ENCODE assay signal across 10 cellular contexts in the genomic region with DNA sequence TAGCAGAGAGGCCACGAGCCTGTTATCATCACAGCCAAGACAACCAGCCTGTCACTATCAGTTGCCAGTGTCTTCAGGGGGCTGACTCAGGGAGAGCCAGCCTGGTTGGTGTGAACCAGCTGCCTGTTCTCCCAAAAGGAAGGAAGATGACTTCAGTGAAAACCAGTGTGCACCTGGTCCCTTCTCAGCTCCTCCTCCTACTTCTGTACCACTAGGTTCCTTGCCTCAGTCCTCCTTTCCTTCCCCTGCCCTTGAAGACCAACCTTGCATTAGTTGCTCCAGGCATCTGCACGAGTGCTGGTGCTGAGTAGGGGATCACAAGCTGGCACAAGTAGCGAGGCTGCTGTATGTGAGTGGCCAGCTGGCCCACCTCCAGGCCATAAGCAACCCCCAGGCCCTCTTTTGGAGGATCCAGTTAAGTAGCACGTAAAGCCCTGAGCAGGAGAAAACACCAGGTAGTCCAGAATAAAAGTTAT. TPM values are rescaled to one million over a fixed set of nuclear protein-coding genes. Genes with fewer than 3 reads are reported as not detected.
DNase-seq lines count a peak whose midpoint lies in the region; ATAC-seq, FAIRE-seq and TF ChIP-seq lines count a peak whose summit lies in the region.
"Had no signal": no experiment of that assay in that cellular context is flagged by ENCODE, and none has a peak within 500 bp of the region (broad histone marks: within the 10 kb centered on the region; RNA-seq: fewer than 3 reads in every experiment).

No MANE protein-coding gene starts in this region.

- ATAC-seq in HepG2, result peak; percentile 13
- no peak for ATAC-seq in right lobe of liver
- ATAC-seq in HG03159 (IDR thresholded peaks at IDR 0.05; ENCODE audit: unreplicated experiment), result peak; percentile 19
- ATAC-seq in HG03432 (IDR thresholded peaks at IDR 0.05; ENCODE audit: unreplicated experiment), result no peak
- ATAC-seq: CD8-positive, alpha-beta T cell had no signal

- in situ Hi-C loops in HepG2 (cut with HindIII; ENCODE audit: extremely low pct_ligation_motif_present, low pct_unique_long_range_greater_than_20kb), result no loop called here

- TF ChIP-seq POLR2A in HepG2 (IDR thresholded peaks at IDR 0.05; ENCODE audit: insufficient read depth in 1 of 2, low read depth in 2 of 2, low read length in 2 of 2) (peak in 1 of 2 experiments; percentile 23; a peak in 2 of 4 replicates), right lobe of liver (IDR thresholded peaks at IDR 0.05) (no peak), breast epithelium (IDR thresholded peaks at IDR 0.05) (no peak)

- no peaks in the 10 kb centered on the region for H3K79me2 ChIP-seq in HepG2 (ENCODE audit: insufficient read depth, low read length)

- CTCF ChIA-PET in HepG2 (lab: Yijun Ruan, JAX; ENCODE audit: low intra/inter-chr PET ratio, low total read pairs), result interaction anchor here (1.5 to 1.9 kb wide), 2 partner anchors 9 to 63 kb away, joined by 6 read pairs; a partner anchor contains a TSS

- no peak for FAIRE-seq in HepG2 (lab: Jason Lieb, UNC)
- FAIRE-seq: endothelial cell of umbilical vein had no signal

- intact Hi-C loops in HepG2 (cut with micrococcal nuclease; ENCODE audit: unreplicated experiment), result loop anchor here (1.0 to 5.0 kb wide), 3 partner anchors 39 to 64 kb away; a partner anchor contains a TSS
- intact Hi-C loops in right lobe of liver (cut with DNase I), result loop anchor here (10.0 kb wide), 1 partner anchor 67 kb away; a partner anchor contains a TSS
- intact Hi-C loops in breast epithelium (cut with DNase I; ENCODE audit: low total_unique reads), result loop anchor here (2.0 kb wide), 1 partner anchor 59 kb away; a partner anchor contains a TSS

- no peak overlapping the region for H2AFZ ChIP-seq in HepG2 (ENCODE audit: low read length)

- H3K4me2 ChIP-seq in HepG2 (ENCODE audit: low read depth, low read length), result no peak overlapping the region

- no peak for TF ChIP-seq CTCF in HepG2 (CRISPR knock-in tag; IDR thresholded peaks at IDR 0.05)
- TF ChIP-seq CTCF in right lobe of liver (IDR thresholded peaks at IDR 0.05), result no peak
- TF ChIP-seq CTCF in breast epithelium (IDR thresholded peaks at IDR 0.05), result no peak

- no peak for DNase-seq in HepG2 (ENCODE audit: low spot score)
- DNase-seq in right lobe of liver, result no peak
- DNase-seq in breast epithelium (ENCODE audit: low spot score in 2 of 2), result no peak
- DNase-seq in OCI-M2 (lab: John Stamatoyannopoulos, UW; ENCODE audit: unreplicated experiment), result no peak
- DNase-seq in NCI-H1417 treated with DMSO at 0.1 percent for 48 hours (lab: John Stamatoyannopoulos, UW), result no peak
- no peak for DNase-seq in MV-4-11 (lab: John Stamatoyannopoulos, UW)
- DNase-seq: CD8-positive, alpha-beta T cell had no signal

- WGBS in HepG2 (ENCODE audit: low lambda C conversion rate), result 85% methylated on average over 4 of the region's 4 CpGs
- WGBS in right lobe of liver (ENCODE audit: insufficient coverage, low coverage, low lambda C conversion rate, missing lambda C conversion rate), result 75% methylated on average over 1 of the region's 4 CpGs

- POLR2A ChIA-PET in HepG2 (lab: Yijun Ruan, JAX), result interaction anchor here (1.0 to 4.6 kb wide), 10 partner anchors 9 to 162 kb away, joined by 3 to 50 read pairs (median 7); a partner anchor contains a TSS

- TF ChIP-seq EP300 in HepG2 (IDR thresholded peaks at IDR 0.05; ENCODE audit: low read depth in 2 of 2, low read length in 2 of 2) (no peak), HepG2 (CRISPR knock-in tag; IDR thresholded peaks at IDR 0.05; ENCODE audit: borderline replicate concordance) (no peak)

- H3K4me1 ChIP-seq in HepG2 (ENCODE audit: insufficient read depth, low read length) (peaks cover 35% of the 10 kb centered on the region), right lobe of liver (peaks cover 0 to 9% (median 0%) of the 10 kb centered on the region in 4 donors), breast epithelium (no peaks in the 10 kb centered on the region)

- no peaks in the 10 kb centered on the region for H4K20me1 ChIP-seq in HepG2 (ENCODE audit: insufficient read depth, low read length)

- H3K27ac ChIP-seq in HepG2 (ENCODE audit: extremely low read length, insufficient read depth, low read length) (no peak overlapping the region), right lobe of liver (no peak overlapping the region), breast epithelium (peak overlapping the region; percentile 5 to 52)

- no TSS peak for BruUV-seq in HepG2 (replicated peaks; lab: Mats Ljungman, UMichigan)

- no peak overlapping the region for H3K9ac ChIP-seq in HepG2 (ENCODE audit: insufficient read depth, low read depth, low read length)

- H3K27me3 ChIP-seq in HepG2 (ENCODE audit: control insufficient read depth in 1 of 2, insufficient read depth in 2 of 2, low read length in 2 of 2), result no peaks in the 10 kb centered on the region
- no peaks in the 10 kb centered on the region for H3K27me3 ChIP-seq in right lobe of liver
- H3K27me3 ChIP-seq in breast epithelium, result no peaks in the 10 kb centered on the region

- TF ChIP-seq RAD21 in HepG2 (CRISPR knock-in tag; IDR thresholded peaks at IDR 0.05), result no peak

- H3K4me3 ChIP-seq in HepG2 (replicated peaks in 1 of 3; ENCODE audit: insufficient read depth in 1 of 3, low read depth in 2 of 3, low read length in 3 of 3) (no peak overlapping the region), right lobe of liver (no peak overlapping the region), breast epithelium (no peak overlapping the region)

- H3K36me3 ChIP-seq in HepG2 (replicated peaks in 1 of 2; ENCODE audit: control insufficient read depth in 1 of 2, insufficient read depth in 2 of 2, low read length in 2 of 2) (peaks cover 17 to 24% of the 10 kb centered on the region in 2 experiments), right lobe of liver (peaks cover 0 to 20% (median 10%) of the 10 kb centered on the region in 4 donors), breast epithelium (no peaks in the 10 kb centered on the region)

- H3K9me3 ChIP-seq in HepG2 (ENCODE audit: low read length) (no peaks in the 10 kb centered on the region), right lobe of liver (no peaks in the 10 kb centered on the region), breast epithelium (no peaks in the 10 kb centered on the region)

RNA-seq across cellular contexts. Expression of a gene that starts 8.5 kb away (rescaled TPM):
- 137 TPM in 2 replicates for total RNA-seq in HepG2 (2016; rRNA removed; fragmentation: Illumina TruSeq; extraction: Trizol)
- total RNA-seq in HepG2 (2016; cell fraction: cytosol; rRNA removed; fragmentation: Illumina TruSeq; extraction: Trizol; ENCODE audit: low read depth), result 65.3 and 68.5 TPM in 2 replicates
- total RNA-seq in HepG2 (2016; cell fraction: insoluble cytoplasmic fraction; rRNA removed; fragmentation: Illumina TruSeq; extraction: Trizol), result 118 and 133 TPM in 2 replicates
- total RNA-seq in HepG2 (2016; cell fraction: membrane; rRNA removed; fragmentation: Illumina TruSeq; extraction: Trizol), result 83.5 and 99.6 TPM in 2 replicates
- total RNA-seq in HepG2 (2016; cell fraction: nucleus; rRNA removed; fragmentation: Illumina TruSeq; extraction: Trizol), result 65.3 and 71.5 TPM in 2 replicates
- polyA plus RNA-seq in HepG2 (2011; rRNA removed), result 74.1 and 89.3 TPM in 2 replicates
- polyA plus RNA-seq in HepG2 (2011; cell fraction: cytosol; rRNA removed), result 114 and 152 TPM in 2 replicates
- 206 and 230 TPM in 2 replicates for polyA plus RNA-seq in HepG2 (2011; cell fraction: nucleus; rRNA removed)
- polyA plus RNA-seq in HepG2 (2012), result 163 and 164 TPM in 2 replicates
- polyA plus RNA-seq in HepG2 (2016; cell fraction: cytosol; fragmentation: Illumina TruSeq; extraction: Trizol; ENCODE audit: low read depth), result 70.4 and 79.1 TPM in 2 replicates
- polyA plus RNA-seq in HepG2 (2016; cell fraction: insoluble cytoplasmic fraction; fragmentation: Illumina TruSeq; extraction: Trizol; ENCODE audit: low read depth), result 164 and 224 TPM in 2 replicates
- 82.1 and 83.3 TPM in 2 replicates for polyA plus RNA-seq in HepG2 (2016; cell fraction: membrane; fragmentation: Illumina TruSeq; extraction: Trizol; ENCODE audit: low read depth)
- 151 and 152 TPM in 2 replicates for polyA plus RNA-seq in HepG2 (2016; cell fraction: nucleus; fragmentation: Illumina TruSeq; extraction: Trizol; ENCODE audit: insufficient read depth, low read depth)
- 163 and 181 TPM in 2 replicates for polyA minus RNA-seq in HepG2 (2011; rRNA and poly(A)+ RNA removed; ENCODE audit: low replicate concordance)
- polyA minus RNA-seq in HepG2 (2011; cell fraction: cytosol; rRNA and poly(A)+ RNA removed), result 63.3 and 66.4 TPM in 2 replicates
- polyA minus RNA-seq in HepG2 (2011; cell fraction: nucleus; rRNA and poly(A)+ RNA removed), result 45.7 and 49.9 TPM in 2 replicates
- 10 to 100 TPM; 17.9 to 44.5 (median 22.0) TPM for total RNA-seq in right lobe of liver
- 10 to 100 TPM; 20.5 to 34.4 (median 22.8) TPM for total RNA-seq in breast epithelium

RNA-seq across cellular contexts. Expression of a gene that starts 8.8 kb away (rescaled TPM):
- total RNA-seq in HepG2 (2016; rRNA removed; fragmentation: Illumina TruSeq; extraction: Trizol) (38.2 and 55.8 TPM in 2 replicates), right lobe of liver (10 to 100 TPM; 31.0 to 49.4 (median 43.2) TPM), breast epithelium (10 to 100 TPM; 58.7 to 85.8 (median 62.4) TPM)
- total RNA-seq in HepG2 (2016; cell fraction: cytosol; rRNA removed; fragmentation: Illumina TruSeq; extraction: Trizol; ENCODE audit: low read depth), result 8.4 and 9.6 TPM in 2 replicates
- 35.0 and 57.3 TPM in 2 replicates for total RNA-seq in HepG2 (2016; cell fraction: insoluble cytoplasmic fraction; rRNA removed; fragmentation: Illumina TruSeq; extraction: Trizol)
- 32.3 and 32.6 TPM in 2 replicates for total RNA-seq in HepG2 (2016; cell fraction: membrane; rRNA removed; fragmentation: Illumina TruSeq; extraction: Trizol)
- 40.1 and 44.2 TPM in 2 replicates for total RNA-seq in HepG2 (2016; cell fraction: nucleus; rRNA removed; fragmentation: Illumina TruSeq; extraction: Trizol)
- polyA plus RNA-seq in HepG2 (2011; rRNA removed), result 47.0 and 50.4 TPM in 2 replicates
- polyA plus RNA-seq in HepG2 (2011; cell fraction: cytosol; rRNA removed), result 41.2 and 45.8 TPM in 2 replicates
- polyA plus RNA-seq in HepG2 (2011; cell fraction: nucleus; rRNA removed), result 28.7 and 40.6 TPM in 2 replicates
- polyA plus RNA-seq in HepG2 (2012), result 19.7 and 20.8 TPM in 2 replicates
- polyA plus RNA-seq in HepG2 (2016; cell fraction: cytosol; fragmentation: Illumina TruSeq; extraction: Trizol; ENCODE audit: low read depth), result 3.6 and 3.7 TPM in 2 replicates
- 14.8 and 17.5 TPM in 2 replicates for polyA plus RNA-seq in HepG2 (2016; cell fraction: insoluble cytoplasmic fraction; fragmentation: Illumina TruSeq; extraction: Trizol; ENCODE audit: low read depth)
- 11.7 and 11.9 TPM in 2 replicates for polyA plus RNA-seq in HepG2 (2016; cell fraction: membrane; fragmentation: Illumina TruSeq; extraction: Trizol; ENCODE audit: low read depth)
- 44.8 and 45.2 TPM in 2 replicates for polyA plus RNA-seq in HepG2 (2016; cell fraction: nucleus; fragmentation: Illumina TruSeq; extraction: Trizol; ENCODE audit: insufficient read depth, low read depth)
- polyA minus RNA-seq in HepG2 (2011; rRNA and poly(A)+ RNA removed; ENCODE audit: low replicate concordance), result 119 and 330 TPM in 2 replicates
- 48.1 and 69.1 TPM in 2 replicates for polyA minus RNA-seq in HepG2 (2011; cell fraction: cytosol; rRNA and poly(A)+ RNA removed)
- 31.2 and 43.8 TPM in 2 replicates for polyA minus RNA-seq in HepG2 (2011; cell fraction: nucleus; rRNA and poly(A)+ RNA removed)

RNA-seq across cellular contexts. Expression of a gene that starts 40.5 kb away (rescaled TPM):
- total RNA-seq in HepG2 (2016; rRNA removed; fragmentation: Illumina TruSeq; extraction: Trizol), result 20.1 and 22.4 TPM in 2 replicates
- total RNA-seq in HepG2 (2016; cell fraction: cytosol; rRNA removed; fragmentation: Illumina TruSeq; extraction: Trizol; ENCODE audit: low read depth), result 25.7 and 27.1 TPM in 2 replicates
- total RNA-seq in HepG2 (2016; cell fraction: insoluble cytoplasmic fraction; rRNA removed; fragmentation: Illumina TruSeq; extraction: Trizol), result 19.5 and 23.7 TPM in 2 replicates
- 36.3 and 38.4 TPM in 2 replicates for total RNA-seq in HepG2 (2016; cell fraction: membrane; rRNA removed; fragmentation: Illumina TruSeq; extraction: Trizol)
- total RNA-seq in HepG2 (2016; cell fraction: nucleus; rRNA removed; fragmentation: Illumina TruSeq; extraction: Trizol), result 19.9 and 24.0 TPM in 2 replicates
- 5.5 and 6.5 TPM in 2 replicates for polyA plus RNA-seq in HepG2 (2011; rRNA removed)
- 3.1 and 3.3 TPM in 2 replicates for polyA plus RNA-seq in HepG2 (2011; cell fraction: cytosol; rRNA removed)
- 15.1 and 18.7 TPM in 2 replicates for polyA plus RNA-seq in HepG2 (2011; cell fraction: nucleus; rRNA removed)
- polyA plus RNA-seq in HepG2 (2012), result 6.5 and 8.5 TPM in 2 replicates
- 36.9 and 41.0 TPM in 2 replicates for polyA plus RNA-seq in HepG2 (2016; cell fraction: cytosol; fragmentation: Illumina TruSeq; extraction: Trizol; ENCODE audit: low read depth)
- polyA plus RNA-seq in HepG2 (2016; cell fraction: insoluble cytoplasmic fraction; fragmentation: Illumina TruSeq; extraction: Trizol; ENCODE audit: low read depth), result 31.0 and 31.1 TPM in 2 replicates
- 41.0 and 42.1 TPM in 2 replicates for polyA plus RNA-seq in HepG2 (2016; cell fraction: membrane; fragmentation: Illumina TruSeq; extraction: Trizol; ENCODE audit: low read depth)
- polyA plus RNA-seq in HepG2 (2016; cell fraction: nucleus; fragmentation: Illumina TruSeq; extraction: Trizol; ENCODE audit: insufficient read depth, low read depth), result 56.5 and 60.1 TPM in 2 replicates
- polyA minus RNA-seq in HepG2 (2011; rRNA and poly(A)+ RNA removed; ENCODE audit: low replicate concordance), result 2.7 and 15.4 TPM in 2 replicates
- polyA minus RNA-seq in HepG2 (2011; cell fraction: cytosol; rRNA and poly(A)+ RNA removed), result 1.6 and 2.4 TPM in 2 replicates
- polyA minus RNA-seq in HepG2 (2011; cell fraction: nucleus; rRNA and poly(A)+ RNA removed), result 9.1 and 9.4 TPM in 2 replicates
- total RNA-seq in right lobe of liver, result 1 to 10 TPM in 2 of 6 experiments, under 1 TPM in 4; 0.26 to 2.4 (median 0.76) TPM
- total RNA-seq in breast epithelium, result 1 to 10 TPM; 3.3 to 4.2 (median 3.5) TPM

RNA-seq across cellular contexts. Expression of a gene that starts 41.1 kb away (rescaled TPM):
- total RNA-seq in HepG2 (2016; rRNA removed; fragmentation: Illumina TruSeq; extraction: Trizol), result 6.6 and 16.0 TPM in 2 replicates
- total RNA-seq in HepG2 (2016; cell fraction: cytosol; rRNA removed; fragmentation: Illumina TruSeq; extraction: Trizol; ENCODE audit: low read depth), result 6.2 and 7.8 TPM in 2 replicates
- 5.9 and 16.8 TPM in 2 replicates for total RNA-seq in HepG2 (2016; cell fraction: insoluble cytoplasmic fraction; rRNA removed; fragmentation: Illumina TruSeq; extraction: Trizol)
- 10.7 and 11.2 TPM in 2 replicates for total RNA-seq in HepG2 (2016; cell fraction: membrane; rRNA removed; fragmentation: Illumina TruSeq; extraction: Trizol)
- 22.8 and 25.9 TPM in 2 replicates for total RNA-seq in HepG2 (2016; cell fraction: nucleus; rRNA removed; fragmentation: Illumina TruSeq; extraction: Trizol)
- 42.3 and 48.3 TPM in 2 replicates for polyA plus RNA-seq in HepG2 (2011; rRNA removed)
- 26.1 and 26.6 TPM in 2 replicates for polyA plus RNA-seq in HepG2 (2011; cell fraction: cytosol; rRNA removed)
- polyA plus RNA-seq in HepG2 (2011; cell fraction: nucleus; rRNA removed), result 251 and 257 TPM in 2 replicates
- polyA plus RNA-seq in HepG2 (2012), result 33.9 and 38.4 TPM in 2 replicates
- 10.7 and 13.2 TPM in 2 replicates for polyA plus RNA-seq in HepG2 (2016; cell fraction: cytosol; fragmentation: Illumina TruSeq; extraction: Trizol; ENCODE audit: low read depth)
- polyA plus RNA-seq in HepG2 (2016; cell fraction: insoluble cytoplasmic fraction; fragmentation: Illumina TruSeq; extraction: Trizol; ENCODE audit: low read depth), result 13.2 and 18.2 TPM in 2 replicates
- polyA plus RNA-seq in HepG2 (2016; cell fraction: membrane; fragmentation: Illumina TruSeq; extraction: Trizol; ENCODE audit: low read depth), result 19.9 and 20.4 TPM in 2 replicates
- polyA plus RNA-seq in HepG2 (2016; cell fraction: nucleus; fragmentation: Illumina TruSeq; extraction: Trizol; ENCODE audit: insufficient read depth, low read depth), result 85.4 and 93.9 TPM in 2 replicates
- 4.8 and 24.0 TPM in 2 replicates for polyA minus RNA-seq in HepG2 (2011; rRNA and poly(A)+ RNA removed; ENCODE audit: low replicate concordance)
- polyA minus RNA-seq in HepG2 (2011; cell fraction: cytosol; rRNA and poly(A)+ RNA removed), result 8.4 and 8.6 TPM in 2 replicates
- 41.6 and 47.0 TPM in 2 replicates for polyA minus RNA-seq in HepG2 (2011; cell fraction: nucleus; rRNA and poly(A)+ RNA removed)
- total RNA-seq in right lobe of liver, result 10 to 100 TPM in 1 of 6 experiments, 1 to 10 TPM in 5; 6.8 to 10.7 (median 7.5) TPM
- total RNA-seq in breast epithelium, result 10 to 100 TPM; 19.2 to 27.9 (median 26.1) TPM

RNA-seq across cellular contexts. Expression of a gene that starts 51.1 kb away (rescaled TPM):
- total RNA-seq in HepG2 (2016; rRNA removed; fragmentation: Illumina TruSeq; extraction: Trizol), result 38.9 and 40.2 TPM in 2 replicates
- total RNA-seq in HepG2 (2016; cell fraction: cytosol; rRNA removed; fragmentation: Illumina TruSeq; extraction: Trizol; ENCODE audit: low read depth), result 28.0 and 30.5 TPM in 2 replicates
- 37.2 and 39.5 TPM in 2 replicates for total RNA-seq in HepG2 (2016; cell fraction: insoluble cytoplasmic fraction; rRNA removed; fragmentation: Illumina TruSeq; extraction: Trizol)
- total RNA-seq in HepG2 (2016; cell fraction: membrane; rRNA removed; fragmentation: Illumina TruSeq; extraction: Trizol), result 34.6 and 39.3 TPM in 2 replicates
- total RNA-seq in HepG2 (2016; cell fraction: nucleus; rRNA removed; fragmentation: Illumina TruSeq; extraction: Trizol), result 34.5 and 44.1 TPM in 2 replicates
- 74.4 and 85.4 TPM in 2 replicates for polyA plus RNA-seq in HepG2 (2011; rRNA removed)
- 53.2 and 55.1 TPM in 2 replicates for polyA plus RNA-seq in HepG2 (2011; cell fraction: cytosol; rRNA removed)
- polyA plus RNA-seq in HepG2 (2011; cell fraction: nucleus; rRNA removed), result 173 and 195 TPM in 2 replicates
- 41.9 and 49.7 TPM in 2 replicates for polyA plus RNA-seq in HepG2 (2012)
- polyA plus RNA-seq in HepG2 (2016; cell fraction: cytosol; fragmentation: Illumina TruSeq; extraction: Trizol; ENCODE audit: low read depth), result 14.9 and 18.6 TPM in 2 replicates
- 55.1 and 57.7 TPM in 2 replicates for polyA plus RNA-seq in HepG2 (2016; cell fraction: insoluble cytoplasmic fraction; fragmentation: Illumina TruSeq; extraction: Trizol; ENCODE audit: low read depth)
- polyA plus RNA-seq in HepG2 (2016; cell fraction: membrane; fragmentation: Illumina TruSeq; extraction: Trizol; ENCODE audit: low read depth), result 24.6 and 25.0 TPM in 2 replicates
- polyA plus RNA-seq in HepG2 (2016; cell fraction: nucleus; fragmentation: Illumina TruSeq; extraction: Trizol; ENCODE audit: insufficient read depth, low read depth), result 99.9 and 109 TPM in 2 replicates
- polyA minus RNA-seq in HepG2 (2011; rRNA and poly(A)+ RNA removed; ENCODE audit: low replicate concordance), result 81.6 and 104 TPM in 2 replicates
- 29.7 and 33.3 TPM in 2 replicates for polyA minus RNA-seq in HepG2 (2011; cell fraction: cytosol; rRNA and poly(A)+ RNA removed)
- polyA minus RNA-seq in HepG2 (2011; cell fraction: nucleus; rRNA and poly(A)+ RNA removed), result 50.6 and 76.5 TPM in 2 replicates
- 10 to 100 TPM; 34.5 to 46.2 (median 35.2) TPM for total RNA-seq in right lobe of liver
- 10 to 100 TPM; 27.2 to 49.8 (median 39.4) TPM for total RNA-seq in breast epithelium

Comparison
In these comparisons a context has a peak if more than half of its experiments do, and no peak if none do; other contexts are left out.
1. ATAC-seq: peak in HepG2 (single experiment) and HG03159 (single experiment); none in right lobe of liver (0 of 4) and HG03432 (single experiment).
2. H3K27ac ChIP-seq: peak in breast epithelium (2 of 2); none in HepG2 (single experiment) and right lobe of liver (0 of 3).